Comparison of ENCODE assay signal across 27 cellular contexts in the genomic region with DNA sequence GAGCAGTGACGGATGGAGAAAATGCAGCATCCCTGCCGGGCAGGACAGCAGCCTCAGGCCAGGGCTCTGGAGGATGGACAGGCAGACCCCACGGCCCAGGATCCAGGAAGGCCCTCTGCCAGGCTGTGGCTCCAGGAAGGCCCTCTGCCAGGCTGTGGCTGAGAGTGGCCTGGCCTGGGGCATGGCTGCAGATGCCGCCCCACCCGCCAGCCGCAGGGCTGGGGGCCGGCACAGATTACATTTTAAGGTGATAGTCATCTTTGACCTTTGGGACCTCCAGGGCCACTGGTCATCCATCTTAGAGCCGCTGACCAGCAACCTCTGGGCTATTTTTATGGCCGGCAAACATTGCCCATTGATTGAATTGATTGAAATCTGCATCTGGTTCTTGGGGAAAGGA.
"Had no signal": no experiment of that assay in that cellular context is flagged by ENCODE, and none has a peak within 500 bp of the region (broad histone marks: within the 10 kb centered on the region; RNA-seq: fewer than 3 reads in every experiment).

No MANE protein-coding gene starts in this region.

- H3K27ac ChIP-seq: brain microvascular endothelial cell, coronary artery, dorsolateral prefrontal cortex had no signal

- H3K4me1 Mint-ChIP-seq: activated CD4-positive, alpha-beta memory T cell treated with anti-CD3 and anti-CD28 coated beads, Interleukin-2, amount 10 ng/mL, durations not matched to agents 7 days and 5 days; activated CD4-positive, alpha-beta T cell treated with anti-CD3 and anti-CD28 coated beads, Interleukin-2, amount 10 ng/mL, durations not matched to agents 7 days and 5 days; central memory CD8-positive, alpha-beta T cell had no signal

- H3K4me3 Mint-ChIP-seq: activated CD4-positive, alpha-beta memory T cell treated with anti-CD3 and anti-CD28 coated beads, Interleukin-2, amount 10 ng/mL, durations not matched to agents 7 days and 5 days; activated CD4-positive, alpha-beta T cell treated with anti-CD3 and anti-CD28 coated beads, Interleukin-2, amount 10 ng/mL, durations not matched to agents 7 days and 5 days; activated naive CD8-positive, alpha-beta T cell; activated T-cell treated with anti-CD3 and anti-CD28 coated beads, Interleukin-2, amount 50 U/mL, for 24 hours; activated T-cell treated with anti-CD3 and anti-CD28 coated beads, Interleukin-2, amount 50 U/mL, for 72 hours; central memory CD8-positive, alpha-beta T cell; dendritic cell treated with granulocyte-macrophage colony-stimulating factor and Interleukin-4, amounts not matched to agents 40 ng/mL and 50 ng/mL, for 4 days; endodermal cell had no signal

- ATAC-seq: activated T-cell treated with anti-CD3 and anti-CD28 coated beads, Interleukin-2, amount 50 U/mL, for 72 hours; esophagus mucosa had no signal

- DNase-seq: activated CD4-positive, alpha-beta memory T cell treated with anti-CD3 and anti-CD28 coated beads, Interleukin-2, amount 10 ng/mL, durations not matched to agents 7 days and 5 days; activated CD4-positive, alpha-beta T cell treated with anti-CD3 and anti-CD28 coated beads for 4 hours; activated CD4-positive, alpha-beta T cell treated with anti-CD3 and anti-CD28 coated beads, Interleukin-2, amount 10 ng/mL, durations not matched to agents 7 days and 5 days; activated CD4-positive, alpha-beta T cell treated with anti-CD3 and anti-CD28 coated beads, Interleukin-2, amount 50 U/mL, for 4 hours; activated CD4-positive, CD25-positive, alpha-beta regulatory T cell; activated CD4-positive, CD25-positive, alpha-beta regulatory T cell treated with anti-CD3 and anti-CD28 coated beads, Interleukin-2, amount 50 U/mL, for 72 hours; activated CD8-positive, alpha-beta memory T cell treated with anti-CD3 and anti-CD28 coated beads, Interleukin-2, amount 50 U/mL, for 48 hours; activated gamma-delta T cell; activated naive CD4-positive, alpha-beta T cell treated with anti-CD3 and anti-CD28 coated beads, Interleukin-2, amount 50 U/mL, for 16 hours; activated naive CD4-positive, alpha-beta T cell treated with Interleukin-2 at 50 U/mL for 16 hours; activated T-cell treated with anti-CD3 and anti-CD28 coated beads for 4 hours; activated T-cell treated with anti-CD3 and anti-CD28 coated beads, Interleukin-2, amount 50 U/mL, for 24 hours; activated T-cell treated with anti-CD3 and anti-CD28 coated beads, Interleukin-2, amount 50 U/mL, for 72 hours; amniotic stem cell; anterior cingulate cortex; brain microvascular endothelial cell; dorsolateral prefrontal cortex; effector memory CD4-positive, alpha-beta T cell; foreskin fibroblast; head of caudate nucleus; T-helper 2 cell had no signal

- H3K27ac Mint-ChIP-seq: activated CD4-positive, alpha-beta memory T cell treated with anti-CD3 and anti-CD28 coated beads, Interleukin-2, amount 10 ng/mL, durations not matched to agents 7 days and 5 days; activated naive CD8-positive, alpha-beta T cell; activated T-cell treated with anti-CD3 and anti-CD28 coated beads, Interleukin-2, amount 50 U/mL, for 24 hours; activated T-cell treated with anti-CD3 and anti-CD28 coated beads, Interleukin-2, amount 50 U/mL, for 72 hours; dendritic cell treated with granulocyte-macrophage colony-stimulating factor and Interleukin-4, amounts not matched to agents 40 ng/mL and 50 ng/mL, for 4 days; endodermal cell had no signal

- H3K27me3 ChIP-seq: brain microvascular endothelial cell, dorsolateral prefrontal cortex had no signal

- H3K36me3 ChIP-seq: brain microvascular endothelial cell had no signal

- H3K9me3 Mint-ChIP-seq: activated CD4-positive, alpha-beta memory T cell treated with anti-CD3 and anti-CD28 coated beads, Interleukin-2, amount 10 ng/mL, durations not matched to agents 7 days and 5 days; activated CD4-positive, alpha-beta T cell treated with anti-CD3 and anti-CD28 coated beads, Interleukin-2, amount 10 ng/mL, durations not matched to agents 7 days and 5 days; activated T-cell treated with anti-CD3 and anti-CD28 coated beads, Interleukin-2, amount 50 U/mL, for 24 hours; central memory CD8-positive, alpha-beta T cell; dendritic cell treated with granulocyte-macrophage colony-stimulating factor and Interleukin-4, amounts not matched to agents 40 ng/mL and 50 ng/mL, for 4 days had no signal

- H3K27me3 Mint-ChIP-seq: activated CD4-positive, alpha-beta memory T cell treated with anti-CD3 and anti-CD28 coated beads, Interleukin-2, amount 10 ng/mL, durations not matched to agents 7 days and 5 days; activated CD4-positive, alpha-beta T cell treated with anti-CD3 and anti-CD28 coated beads, Interleukin-2, amount 10 ng/mL, durations not matched to agents 7 days and 5 days; activated naive CD8-positive, alpha-beta T cell; activated T-cell treated with anti-CD3 and anti-CD28 coated beads, Interleukin-2, amount 50 U/mL, for 24 hours; dendritic cell treated with granulocyte-macrophage colony-stimulating factor and Interleukin-4, amounts not matched to agents 40 ng/mL and 50 ng/mL, for 4 days had no signal

- H3K36me3 Mint-ChIP-seq: activated naive CD8-positive, alpha-beta T cell had no signal

- H3K4me3 ChIP-seq: coronary artery, dorsolateral prefrontal cortex had no signal
